In genomic region chr12:63770375-63770774, GRCh38 we compare ENCODE assay signal across 33 cellular contexts.
"Had no signal": no experiment of that assay in that cellular context is flagged by ENCODE, and none has a peak within 500 bp of the region (broad histone marks: within the 10 kb centered on the region; RNA-seq: fewer than 3 reads in every experiment).

No MANE protein-coding gene starts in this region.

- H3K4me1 Mint-ChIP-seq: activated B cell treated with CpG ODN at 0.5 μM for 24 hours; activated CD4-positive, alpha-beta T cell treated with anti-CD3 and anti-CD28 coated beads, Interleukin-2, amount 10 ng/mL, durations not matched to agents 24 days and 14 days; activated CD8-positive, alpha-beta memory T cell treated with anti-CD3 and anti-CD28 coated beads, Interleukin-2, amount 10 ng/mL, durations not matched to agents 7 days and 5 days; activated naive CD4-positive, alpha-beta T cell treated with anti-CD3 and anti-CD28 coated beads, Interleukin-2, amount 10 ng/mL, durations not matched to agents 7 days and 5 days had no signal

- H3K9me3 ChIP-seq: adrenal gland, body of pancreas, breast epithelium had no signal

- H3K27ac ChIP-seq: adrenal gland, body of pancreas, brain microvascular endothelial cell, breast epithelium, VCaP had no signal

- ATAC-seq: activated CD8-positive, alpha-beta memory T cell treated with anti-CD3 and anti-CD28 coated beads, Interleukin-2, amount 10 ng/mL, durations not matched to agents 7 days and 5 days; activated CD8-positive, alpha-beta T cell treated with anti-CD3 and anti-CD28 coated beads for 36 hours; activated naive CD4-positive, alpha-beta T cell treated with anti-CD3 and anti-CD28 coated beads, Interleukin-2, amount 50 U/mL, for 72 hours; body of pancreas had no signal

- H3K27me3 ChIP-seq: body of pancreas, brain microvascular endothelial cell, breast epithelium had no signal

- H3K27ac Mint-ChIP-seq: activated B cell treated with CpG ODN at 0.5 μM for 24 hours; activated CD4-positive, alpha-beta memory T cell treated with anti-CD3 and anti-CD28 coated beads for 36 hours; activated CD4-positive, alpha-beta T cell treated with anti-CD3 and anti-CD28 coated beads, Interleukin-2, amount 10 ng/mL, durations not matched to agents 24 days and 14 days; activated CD8-positive, alpha-beta memory T cell treated with anti-CD3 and anti-CD28 coated beads, Interleukin-2, amount 10 ng/mL, durations not matched to agents 7 days and 5 days; activated CD8-positive, alpha-beta T cell treated with anti-CD3 and anti-CD28 coated beads for 36 hours; activated naive CD4-positive, alpha-beta T cell treated with anti-CD3 and anti-CD28 coated beads, Interleukin-2, amount 10 ng/mL, durations not matched to agents 7 days and 5 days; activated naive CD4-positive, alpha-beta T cell treated with anti-CD3 and anti-CD28 coated beads, Interleukin-2, amount 50 U/mL, for 72 hours; activated naive CD8-positive, alpha-beta T cell treated with anti-CD3 and anti-CD28 coated beads for 36 hours; activated T-cell treated with anti-CD3 and anti-CD28 coated beads, Interleukin-2, amount 50 U/mL, for 24 hours; activated T-helper 2 cell treated with anti-CD3 and anti-CD28 coated beads, Interferon-gamma antibody, Interleukin-2, Interleukin-4, amounts not matched to agents 10 μg/mL and 5 μg/mL and 100 μg/mL, durations not matched to agents 14 hours and 24 hours and 36 hours; T-helper 1 cell treated with Interleukin-12 subunit alpha and Interleukin-12 subunit beta and Interleukin-4 antibody, amounts not matched to agents 30 μg/mL and 1 μg/mL, for 36 hours; T-helper 2 cell treated with Interferon-gamma antibody and Interleukin-4, amounts not matched to agents 5 μg/mL and 100 μg/mL, for 36 hours had no signal

- H3K4me3 Mint-ChIP-seq: activated B cell treated with CpG ODN at 0.5 μM for 24 hours; activated CD4-positive, alpha-beta memory T cell treated with anti-CD3 and anti-CD28 coated beads for 36 hours; activated CD4-positive, alpha-beta T cell treated with anti-CD3 and anti-CD28 coated beads, Interleukin-2, amount 10 ng/mL, durations not matched to agents 24 days and 14 days; activated CD8-positive, alpha-beta memory T cell treated with anti-CD3 and anti-CD28 coated beads, Interleukin-2, amount 10 ng/mL, durations not matched to agents 7 days and 5 days; activated CD8-positive, alpha-beta T cell treated with anti-CD3 and anti-CD28 coated beads for 36 hours; activated naive CD4-positive, alpha-beta T cell treated with anti-CD3 and anti-CD28 coated beads, Interleukin-2, amount 10 ng/mL, durations not matched to agents 7 days and 5 days; activated naive CD8-positive, alpha-beta T cell treated with anti-CD3 and anti-CD28 coated beads for 36 hours; activated T-cell treated with anti-CD3 and anti-CD28 coated beads, Interleukin-2, amount 50 U/mL, for 24 hours; T-helper 1 cell treated with Interleukin-12 subunit alpha and Interleukin-12 subunit beta and Interleukin-4 antibody, amounts not matched to agents 30 μg/mL and 1 μg/mL, for 36 hours; T-helper 2 cell treated with Interferon-gamma antibody and Interleukin-4, amounts not matched to agents 5 μg/mL and 100 μg/mL, for 36 hours had no signal

- H3K4me3 ChIP-seq: adrenal gland, body of pancreas, breast epithelium had no signal

- DNase-seq: activated B cell treated with CpG ODN at 0.5 μM for 24 hours; activated CD4-positive, alpha-beta memory T cell treated with anti-CD3 and anti-CD28 coated beads for 36 hours; activated CD4-positive, alpha-beta T cell treated with anti-CD3 and anti-CD28 coated beads for 4 hours; activated CD4-positive, alpha-beta T cell treated with anti-CD3 and anti-CD28 coated beads, Interleukin-2, amount 50 U/mL, for 1 hour; activated CD4-positive, alpha-beta T cell treated with anti-CD3 and anti-CD28 coated beads, Interleukin-2, amount 50 U/mL, for 4 hours; activated CD4-positive, CD25-positive, alpha-beta regulatory T cell treated with anti-CD3 and anti-CD28 coated beads, Interleukin-2, amount 50 U/mL, for 72 hours; activated CD8-positive, alpha-beta memory T cell treated with anti-CD3 and anti-CD28 coated beads for 24 hours; activated CD8-positive, alpha-beta memory T cell treated with anti-CD3 and anti-CD28 coated beads, Interleukin-2, amount 10 ng/mL, durations not matched to agents 7 days and 5 days; activated CD8-positive, alpha-beta memory T cell treated with anti-CD3 and anti-CD28 coated beads, Interleukin-2, amount 50 U/mL, for 48 hours; activated CD8-positive, alpha-beta T cell treated with anti-CD3 and anti-CD28 coated beads for 36 hours; activated effector memory CD4-positive, alpha-beta T cell treated with Interleukin-2 at 50 U/mL for 16 hours; activated gamma-delta T cell; activated naive CD4-positive, alpha-beta T cell treated with anti-CD3 and anti-CD28 coated beads, Interleukin-2, amount 10 ng/mL, durations not matched to agents 7 days and 5 days; activated naive CD4-positive, alpha-beta T cell treated with Interleukin-2 at 50 U/mL for 16 hours; activated naive CD8-positive, alpha-beta T cell treated with anti-CD3 and anti-CD28 coated beads for 36 hours; activated T-cell treated with anti-CD3 and anti-CD28 coated beads, Interleukin-2, amount 50 U/mL, for 24 hours; activated T-cell treated with anti-CD3 and anti-CD28 coated beads, Interleukin-2, amount 50 U/mL, for 48 hours; adrenal gland; amniotic stem cell; aorta; body of pancreas; brain microvascular endothelial cell; central memory CD4-positive, alpha-beta T cell; T-helper 2 cell; T-helper 9 cell had no signal

- H3K36me3 Mint-ChIP-seq: activated naive CD4-positive, alpha-beta T cell treated with anti-CD3 and anti-CD28 coated beads, Interleukin-2, amount 10 ng/mL, durations not matched to agents 7 days and 5 days had no signal

- FAIRE-seq: astrocyte had no signal

- H3K4me1 ChIP-seq: body of pancreas, breast epithelium had no signal

- H3K36me3 ChIP-seq: adrenal gland, brain microvascular endothelial cell, breast epithelium had no signal
